Comparison of ENCODE assay signal across 3 cellular contexts in genomic region chrX:13659057-13659456, GRCh38.
TF ChIP-seq lines count a peak whose summit lies in the region.

No MANE protein-coding gene starts in this region.

TF ChIP-seq in A549, 52 proteins besides CTCF, POLR2A, EP300 and RAD21 (continued from another document):
- TF ChIP-seq CEBPB (IDR thresholded peaks at IDR 0.05) (peak; percentile 72 to 75), FOSL2 (IDR thresholded peaks at IDR 0.05) (no peak), FOSL2 (CRISPR knock-in tag; IDR thresholded peaks at IDR 0.05) (peak; percentile 43), JUN (IDR thresholded peaks at IDR 0.05) (0 out of 5 replicates have a peak, but pooled peaks of 1 of the 2 experiments have one; percentile 24), TFCP2L1 (CRISPR knock-in tag; IDR thresholded peaks at IDR 0.05) (no peak), HES2 (IDR thresholded peaks at IDR 0.05) (peak; percentile 26; the same call in 1 of the 2 replicates), CHD4 (IDR thresholded peaks at IDR 0.05; ENCODE audit: borderline replicate concordance) (no peak)

TF ChIP-seq in IMR-90, 13 proteins besides CTCF, POLR2A, EP300 and RAD21 (continued from another document):
- peak; percentile 96 for TF ChIP-seq CEBPB (IDR thresholded peaks at IDR 0.05; ENCODE audit: low read depth, low read length)

TF ChIP-seq in liver, 16 proteins besides CTCF, POLR2A, EP300 and RAD21 (continued from another document):
- TF ChIP-seq TAF1 (conservative IDR thresholded peaks at IDR 0.05) (no peak), MAX (IDR thresholded peaks at IDR 0.05) (no peak), REST (IDR thresholded peaks at IDR 0.05) (no peak), YY1 (IDR thresholded peaks at IDR 0.05) (peak; percentile 23)
- TF ChIP-seq, protein P1, sequence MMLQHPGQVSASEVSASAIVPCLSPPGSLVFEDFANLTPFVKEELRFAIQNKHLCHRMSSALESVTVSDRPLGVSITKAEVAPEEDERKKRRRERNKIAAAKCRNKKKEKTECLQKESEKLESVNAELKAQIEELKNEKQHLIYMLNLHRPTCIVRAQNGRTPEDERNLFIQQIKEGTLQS (IDR thresholded peaks at IDR 0.05): no peak
